In the genomic region with DNA sequence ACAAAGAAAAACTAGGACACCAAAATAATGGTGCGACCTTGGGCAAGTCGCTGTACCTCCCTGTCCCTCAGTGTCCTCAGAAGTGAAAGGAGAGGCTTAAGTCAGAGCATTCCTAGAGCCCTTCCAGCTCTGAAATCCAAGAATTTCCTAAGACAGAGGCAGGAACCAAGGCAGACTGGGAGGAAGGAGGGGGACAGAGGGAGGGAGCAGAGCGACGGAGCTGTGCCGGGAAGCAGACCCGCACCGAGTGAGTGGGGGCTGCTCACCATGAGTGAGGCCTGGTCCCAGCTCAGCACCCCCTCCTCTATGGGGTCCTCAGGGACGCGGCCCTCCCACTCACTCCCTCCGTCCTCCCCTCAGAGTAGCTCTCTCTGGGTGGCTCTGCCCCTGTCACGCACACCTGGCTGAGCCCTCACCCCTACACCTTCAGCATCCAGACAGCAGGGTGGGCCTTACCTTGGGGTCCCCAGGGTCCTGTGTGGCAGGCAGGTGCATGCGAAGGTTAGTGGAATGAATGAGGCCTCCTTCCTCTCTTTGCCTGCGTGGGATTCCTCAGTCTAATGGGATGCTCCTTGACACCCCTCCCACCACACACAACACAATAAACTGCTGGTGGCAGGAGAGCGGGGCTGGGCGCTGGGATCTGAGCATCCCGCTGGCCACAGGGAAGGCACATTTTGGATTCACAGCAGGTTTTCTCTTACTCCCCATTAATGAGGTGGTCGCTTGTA, we compare ENCODE assay signal across 2 cellular contexts.
TF ChIP-seq lines count a peak whose summit lies in the region.

No MANE protein-coding gene starts in this region.

TF ChIP-seq in GM23338, 12 proteins besides CTCF, POLR2A, EP300 and RAD21:
- TF ChIP-seq, protein P1, sequence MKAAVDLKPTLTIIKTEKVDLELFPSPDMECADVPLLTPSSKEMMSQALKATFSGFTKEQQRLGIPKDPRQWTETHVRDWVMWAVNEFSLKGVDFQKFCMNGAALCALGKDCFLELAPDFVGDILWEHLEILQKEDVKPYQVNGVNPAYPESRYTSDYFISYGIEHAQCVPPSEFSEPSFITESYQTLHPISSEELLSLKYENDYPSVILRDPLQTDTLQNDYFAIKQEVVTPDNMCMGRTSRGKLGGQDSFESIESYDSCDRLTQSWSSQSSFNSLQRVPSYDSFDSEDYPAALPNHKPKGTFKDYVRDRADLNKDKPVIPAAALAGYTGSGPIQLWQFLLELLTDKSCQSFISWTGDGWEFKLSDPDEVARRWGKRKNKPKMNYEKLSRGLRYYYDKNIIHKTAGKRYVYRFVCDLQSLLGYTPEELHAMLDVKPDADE (IDR thresholded peaks at IDR 0.05) = no peak
- TF ChIP-seq STAT1 (IDR thresholded peaks at IDR 0.05; ENCODE audit: unreplicated experiment) (no peak), EZH2phosphoT487 (IDR thresholded peaks at IDR 0.05; ENCODE audit: unreplicated experiment) (no peak), ZNF114 (CRISPR knock-in tag; IDR thresholded peaks at IDR 0.05) (no peak), NANOG (IDR thresholded peaks at IDR 0.05; ENCODE audit: borderline replicate concordance) (no peak)
- TF ChIP-seq, protein P2, sequence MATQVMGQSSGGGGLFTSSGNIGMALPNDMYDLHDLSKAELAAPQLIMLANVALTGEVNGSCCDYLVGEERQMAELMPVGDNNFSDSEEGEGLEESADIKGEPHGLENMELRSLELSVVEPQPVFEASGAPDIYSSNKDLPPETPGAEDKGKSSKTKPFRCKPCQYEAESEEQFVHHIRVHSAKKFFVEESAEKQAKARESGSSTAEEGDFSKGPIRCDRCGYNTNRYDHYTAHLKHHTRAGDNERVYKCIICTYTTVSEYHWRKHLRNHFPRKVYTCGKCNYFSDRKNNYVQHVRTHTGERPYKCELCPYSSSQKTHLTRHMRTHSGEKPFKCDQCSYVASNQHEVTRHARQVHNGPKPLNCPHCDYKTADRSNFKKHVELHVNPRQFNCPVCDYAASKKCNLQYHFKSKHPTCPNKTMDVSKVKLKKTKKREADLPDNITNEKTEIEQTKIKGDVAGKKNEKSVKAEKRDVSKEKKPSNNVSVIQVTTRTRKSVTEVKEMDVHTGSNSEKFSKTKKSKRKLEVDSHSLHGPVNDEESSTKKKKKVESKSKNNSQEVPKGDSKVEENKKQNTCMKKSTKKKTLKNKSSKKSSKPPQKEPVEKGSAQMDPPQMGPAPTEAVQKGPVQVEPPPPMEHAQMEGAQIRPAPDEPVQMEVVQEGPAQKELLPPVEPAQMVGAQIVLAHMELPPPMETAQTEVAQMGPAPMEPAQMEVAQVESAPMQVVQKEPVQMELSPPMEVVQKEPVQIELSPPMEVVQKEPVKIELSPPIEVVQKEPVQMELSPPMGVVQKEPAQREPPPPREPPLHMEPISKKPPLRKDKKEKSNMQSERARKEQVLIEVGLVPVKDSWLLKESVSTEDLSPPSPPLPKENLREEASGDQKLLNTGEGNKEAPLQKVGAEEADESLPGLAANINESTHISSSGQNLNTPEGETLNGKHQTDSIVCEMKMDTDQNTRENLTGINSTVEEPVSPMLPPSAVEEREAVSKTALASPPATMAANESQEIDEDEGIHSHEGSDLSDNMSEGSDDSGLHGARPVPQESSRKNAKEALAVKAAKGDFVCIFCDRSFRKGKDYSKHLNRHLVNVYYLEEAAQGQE (IDR thresholded peaks at IDR 0.05; ENCODE audit: unreplicated experiment) = no peak

TF ChIP-seq in K562, 482 proteins besides CTCF, POLR2A, EP300 and RAD21:
- TF ChIP-seq MTA3 (IDR thresholded peaks at IDR 0.05; ENCODE audit: borderline replicate concordance) = no peak
- no peak for TF ChIP-seq PPARD (CRISPR knock-in tag; IDR thresholded peaks at IDR 0.05)
- TF ChIP-seq, protein P3, sequence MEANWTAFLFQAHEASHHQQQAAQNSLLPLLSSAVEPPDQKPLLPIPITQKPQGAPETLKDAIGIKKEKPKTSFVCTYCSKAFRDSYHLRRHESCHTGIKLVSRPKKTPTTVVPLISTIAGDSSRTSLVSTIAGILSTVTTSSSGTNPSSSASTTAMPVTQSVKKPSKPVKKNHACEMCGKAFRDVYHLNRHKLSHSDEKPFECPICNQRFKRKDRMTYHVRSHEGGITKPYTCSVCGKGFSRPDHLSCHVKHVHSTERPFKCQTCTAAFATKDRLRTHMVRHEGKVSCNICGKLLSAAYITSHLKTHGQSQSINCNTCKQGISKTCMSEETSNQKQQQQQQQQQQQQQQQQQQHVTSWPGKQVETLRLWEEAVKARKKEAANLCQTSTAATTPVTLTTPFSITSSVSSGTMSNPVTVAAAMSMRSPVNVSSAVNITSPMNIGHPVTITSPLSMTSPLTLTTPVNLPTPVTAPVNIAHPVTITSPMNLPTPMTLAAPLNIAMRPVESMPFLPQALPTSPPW (CRISPR knock-in tag; IDR thresholded peaks at IDR 0.05) = no peak
- TF ChIP-seq ZNF263 (CRISPR knock-in tag; IDR thresholded peaks at IDR 0.05; ENCODE audit: borderline replicate concordance) = peak; percentile 62; the same call in 1 of the 2 replicates
- TF ChIP-seq EZH2 (IDR thresholded peaks at IDR 0.05; ENCODE audit: borderline replicate concordance, low read depth, low read length) = 0 out of 2 replicates have a peak, but pooled peaks have one; percentile 71
